8 cellular contexts compared by ENCODE assay signal in the genomic region with DNA sequence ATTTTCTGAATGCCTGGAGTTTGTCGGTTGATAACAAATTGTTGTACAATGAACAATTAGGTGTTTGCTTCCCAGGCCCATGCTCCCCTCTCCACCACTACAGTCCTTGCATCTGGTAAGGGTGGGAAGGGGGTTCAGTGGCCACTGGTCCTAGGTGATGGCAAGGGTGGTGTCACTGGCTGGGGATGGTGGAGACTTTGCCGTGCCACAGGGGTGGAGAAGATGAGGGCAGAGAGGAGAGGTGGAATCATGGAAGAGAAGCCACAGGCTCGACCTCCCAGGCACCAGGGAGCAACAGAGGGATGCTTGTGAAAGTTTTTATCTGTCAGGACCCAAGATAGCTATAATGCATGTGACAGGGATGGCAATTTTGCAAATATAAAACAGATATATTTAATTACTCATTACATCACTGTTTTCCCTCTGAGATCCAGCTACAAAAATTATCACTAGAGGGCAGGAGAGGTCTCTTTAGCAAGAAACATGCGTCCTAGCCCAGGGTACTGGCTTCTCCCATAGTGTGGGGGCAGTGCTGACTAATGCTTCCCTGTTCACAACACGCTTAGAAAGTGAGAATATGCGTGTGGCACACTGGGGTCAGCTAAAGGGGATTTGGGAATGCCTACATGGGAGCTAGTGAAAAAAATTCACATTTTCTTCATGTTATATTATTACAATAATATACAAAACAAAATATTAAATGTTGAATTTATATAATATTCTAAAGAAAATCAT. TPM values are rescaled to one million over a fixed set of nuclear protein-coding genes. Genes with fewer than 3 reads are reported as not detected.
DNase-seq lines count a peak whose midpoint lies in the region; ATAC-seq, FAIRE-seq and TF ChIP-seq lines count a peak whose summit lies in the region.

No MANE protein-coding gene starts in this region.

- H3K4me1 ChIP-seq in MM.1S (ENCODE audit: low read length): peaks cover 21% of the 10 kb centered on the region
- H3K4me1 ChIP-seq in cardiac muscle cell (ENCODE audit: low read depth): peaks cover 4% of the 10 kb centered on the region

- no peaks in the 10 kb centered on the region for H3K9me3 Mint-ChIP-seq in activated naive CD4-positive, alpha-beta T cell treated with anti-CD3 and anti-CD28 coated beads, Interleukin-2, amount 50 U/mL, for 72 hours

- peak; percentile 64 for FAIRE-seq in GM12891 (lab: Jason Lieb, UNC)

- no peaks in the 10 kb centered on the region for H3F3A ChIP-seq in MM.1S (ENCODE audit: insufficient read depth, low read length)

- no peaks in the 10 kb centered on the region for H3K9me2 ChIP-seq in MM.1S (replicated peaks; ENCODE audit: insufficient read depth, low read length)

- no peaks in the 10 kb centered on the region for H3K36me3 Mint-ChIP-seq in activated naive CD4-positive, alpha-beta T cell treated with anti-CD3 and anti-CD28 coated beads, Interleukin-2, amount 50 U/mL, for 72 hours

- intact Hi-C loops in posterior vena cava (cut with DNase I): loop anchor here (2.0 to 10.0 kb wide), 3 partner anchors 139 to 331 kb away; a partner anchor contains a TSS

- TF ChIP-seq CTCF in MM.1S (IDR thresholded peaks at IDR 0.05; ENCODE audit: low read length) (peak; percentile 78), cardiac muscle cell (IDR thresholded peaks at IDR 0.05; ENCODE audit: low read depth, low read length) (peak; percentile 74)

- H3K4me2 ChIP-seq in MM.1S (ENCODE audit: low read depth, low read length): no peak overlapping the region

- H3K79me2 ChIP-seq in MM.1S (ENCODE audit: low read length): no peaks in the 10 kb centered on the region

- no peak for TF ChIP-seq POLR2A in GM12891 (IDR thresholded peaks at IDR 0.05; ENCODE audit: low read depth, low read length)

- H4K20me1 ChIP-seq in MM.1S (ENCODE audit: insufficient read depth, low read length): no peaks in the 10 kb centered on the region

- no peaks in the 10 kb centered on the region for H3K27me3 ChIP-seq in MM.1S (replicated peaks; ENCODE audit: insufficient read depth, low read length)
- H3K27me3 ChIP-seq in cardiac muscle cell: peaks cover 4% of the 10 kb centered on the region

- no peaks in the 10 kb centered on the region for H3K36me3 ChIP-seq in MM.1S (replicated peaks; ENCODE audit: insufficient read depth, low read length)
- no peaks in the 10 kb centered on the region for H3K36me3 ChIP-seq in cardiac muscle cell

- DNase-seq in A172 (ENCODE audit: low spot score) (peak; percentile 83), GM12891 (ENCODE audit: insufficient read length, low spot score) (peak; percentile 27), MM.1S (peak; percentile 80), RKO (ENCODE audit: low spot score) (peak; percentile 94), cardiac muscle cell (ENCODE audit: low read depth in 1 of 2, low spot score in 1 of 2) (peak; percentile 89 to 92), posterior vena cava (ENCODE audit: low spot score) (peak; percentile 85), T-helper 9 cell (no peak)
- peak in 1 of 2 donors; percentile 40 for DNase-seq in activated naive CD4-positive, alpha-beta T cell treated with anti-CD3 and anti-CD28 coated beads, Interleukin-2, amount 50 U/mL, for 72 hours (ENCODE audit: low spot score in 2 of 2)

- no peak overlapping the region for H3K4me3 ChIP-seq in MM.1S (ENCODE audit: low read length)
- no peak overlapping the region for H3K4me3 ChIP-seq in cardiac muscle cell

- ATAC-seq in activated naive CD4-positive, alpha-beta T cell treated with anti-CD3 and anti-CD28 coated beads, Interleukin-2, amount 50 U/mL, for 72 hours: peak; percentile 87 to 95

- H3K27ac Mint-ChIP-seq in activated naive CD4-positive, alpha-beta T cell treated with anti-CD3 and anti-CD28 coated beads, Interleukin-2, amount 50 U/mL, for 72 hours: no peak overlapping the region

- no peaks in the 10 kb centered on the region for H3K9me3 ChIP-seq in MM.1S (replicated peaks; ENCODE audit: insufficient read depth, low read length)
- no peaks in the 10 kb centered on the region for H3K9me3 ChIP-seq in cardiac muscle cell (ENCODE audit: low read depth)

- H2AFZ ChIP-seq in MM.1S (ENCODE audit: low read length): no peak overlapping the region

- H3K9ac ChIP-seq in MM.1S (ENCODE audit: low read length): no peak overlapping the region

- no peak overlapping the region for H3K27ac ChIP-seq in MM.1S (ENCODE audit: low read length)
- H3K27ac ChIP-seq in cardiac muscle cell: no peak overlapping the region

TF ChIP-seq in GM12891, 5 proteins besides CTCF, POLR2A, EP300 and RAD21:
- TF ChIP-seq TAF1 (IDR thresholded peaks at IDR 0.05; ENCODE audit: low read depth, low read length) (no peak), SPI1 (IDR thresholded peaks at IDR 0.05; ENCODE audit: low read depth, low read length) (no peak), PAX5 (IDR thresholded peaks at IDR 0.05; ENCODE audit: insufficient read depth, low read length, severe bottlenecking) (no peak), POU2F2 (IDR thresholded peaks at IDR 0.05; ENCODE audit: low read depth, low read length) (no peak), POLR2AphosphoS5 (IDR thresholded peaks at IDR 0.05; ENCODE audit: low read depth, low read length) (no peak)

RNA-seq across cellular contexts. Expression of a gene that starts 49.0 kb away (rescaled TPM):
- 1.6 and 3.9 TPM in 2 replicates for total RNA-seq in A172 (2014; rRNA removed; shearing (Covaris generic))
- polyA plus RNA-seq in GM12891 (2012; ENCODE audit: low read depth, missing spikeins): 17.0 TPM
- total RNA-seq in activated naive CD4-positive, alpha-beta T cell treated with anti-CD3 and anti-CD28 coated beads, Interleukin-2, amount 50 U/mL, for 72 hours: 10 to 100 TPM; 41.9 to 50.5 TPM
- 3.3 and 13.0 TPM in 2 replicates for total RNA-seq in cardiac muscle cell
- 1.8 and 2.9 TPM in 2 replicates for polyA plus RNA-seq in cardiac muscle cell
- 1 to 10 TPM; 6.5 to 6.9 TPM for total RNA-seq in posterior vena cava
